In genomic region chr4:2116687-2117400, GRCh38 we compare ENCODE assay signal across 23 cellular contexts. TPM values are rescaled to one million over a fixed set of nuclear protein-coding genes. Genes with fewer than 3 reads are reported as not detected.
DNase-seq lines count a peak whose midpoint lies in the region; ATAC-seq, FAIRE-seq and TF ChIP-seq lines count a peak whose summit lies in the region.
"Had no signal": no experiment of that assay in that cellular context is flagged by ENCODE, and none has a peak within 500 bp of the region (broad histone marks: within the 10 kb centered on the region; RNA-seq: fewer than 3 reads in every experiment).

No MANE protein-coding gene starts in this region.

- no peak overlapping the region for H2AFZ ChIP-seq in HepG2 (ENCODE audit: low read length)
- H2AFZ ChIP-seq in IMR-90 (replicated peaks; ENCODE audit: low read length, poor library complexity) = peak overlapping the region; percentile 63
- H2AFZ ChIP-seq: GM23338 had no signal

- H4K8ac ChIP-seq in IMR-90 (ENCODE audit: low read depth in 2 of 2, low read length in 2 of 2) (no peak overlapping the region), mesendoderm (ENCODE audit: low read depth, low read length) (no peak overlapping the region)

- H2BK5ac ChIP-seq in IMR-90 (ENCODE audit: low read depth, low read length, poor library complexity, severe bottlenecking) (no peak overlapping the region), mesendoderm (ENCODE audit: low read length) (no peak overlapping the region)

- H3K4me2 ChIP-seq in HepG2 (ENCODE audit: low read depth, low read length) (no peak overlapping the region), IMR-90 (ENCODE audit: low read depth, low read length) (no peak overlapping the region), mesendoderm (ENCODE audit: low read length) (no peak overlapping the region)
- H3K4me2 ChIP-seq: GM23338 had no signal

- ATAC-seq in HepG2 = no peak
- ATAC-seq in right lobe of liver = no peak
- ATAC-seq in IMR-90 (ENCODE audit: low read depth) = no peak
- no peak for ATAC-seq in HG03039 (IDR thresholded peaks at IDR 0.05; ENCODE audit: unreplicated experiment)
- ATAC-seq: GM23338 had no signal

- H3K4ac ChIP-seq in IMR-90 (ENCODE audit: low read depth, low read length) = no peak overlapping the region
- H3K4ac ChIP-seq in mesendoderm (ENCODE audit: low read depth, low read length) = no peak overlapping the region

- H2AK5ac ChIP-seq in IMR-90 (ENCODE audit: low read depth, low read length) (no peak overlapping the region), mesendoderm (ENCODE audit: low read length) (no peak overlapping the region)

- dilution Hi-C loops in IMR-90 (cut with HindIII; ENCODE audit: low sequenced_read_pairs, unreplicated experiment) = no loop called here

- H3K79me1 ChIP-seq in IMR-90 (ENCODE audit: low read depth in 1 of 2, low read length in 2 of 2) (no peaks in the 10 kb centered on the region), mesendoderm (ENCODE audit: low read length) (no peaks in the 10 kb centered on the region)

- H3K9ac ChIP-seq in HepG2 (ENCODE audit: insufficient read depth, low read depth, low read length) (no peak overlapping the region), IMR-90 (ENCODE audit: low read depth, low read length) (no peak overlapping the region), mesendoderm (ENCODE audit: low read length) (no peak overlapping the region)

- no peak overlapping the region for H3K56ac ChIP-seq in IMR-90 (ENCODE audit: extremely low read depth, insufficient read depth, low read length)
- H3K56ac ChIP-seq in mesendoderm (ENCODE audit: low read length) = no peak overlapping the region

- POLR2A ChIA-PET in HepG2 (lab: Yijun Ruan, JAX) (no interaction called here), IMR-90 (lab: Charles Lee; ENCODE audit: unreplicated experiment) (no interaction called here)

- no peaks in the 10 kb centered on the region for H3K9me3 ChIP-seq in HepG2 (ENCODE audit: low read length)
- H3K9me3 ChIP-seq in right lobe of liver = no peaks in the 10 kb centered on the region
- no peaks in the 10 kb centered on the region for H3K9me3 ChIP-seq in IMR-90 (ENCODE audit: control insufficient read depth, insufficient read depth, low read length)

- H3K4me1 ChIP-seq in HepG2 (ENCODE audit: insufficient read depth, low read length) (no peaks in the 10 kb centered on the region), right lobe of liver (no peaks in the 10 kb centered on the region), IMR-90 (ENCODE audit: control insufficient read depth, insufficient read depth, low read length) (no peaks in the 10 kb centered on the region), mesendoderm (ENCODE audit: control insufficient read depth, low read depth, low read length) (no peaks in the 10 kb centered on the region)

- no peak for FAIRE-seq in HepG2 (lab: Jason Lieb, UNC)
- no peak for FAIRE-seq in H54 (lab: Jason Lieb, UNC)
- FAIRE-seq: GM12892, GM18507 had no signal

- TF ChIP-seq POLR2A in HepG2 (IDR thresholded peaks at IDR 0.05; ENCODE audit: insufficient read depth in 1 of 2, low read depth in 2 of 2, low read length in 2 of 2) = no peak
- TF ChIP-seq POLR2A in right lobe of liver (IDR thresholded peaks at IDR 0.05) = no peak
- TF ChIP-seq POLR2A in IMR-90 (IDR thresholded peaks at IDR 0.05; ENCODE audit: low read depth, low read length) = no peak
- no peak for TF ChIP-seq POLR2A in H54 (IDR thresholded peaks at IDR 0.05; ENCODE audit: low read depth, low read length)

- intact Hi-C loops in HepG2 (cut with micrococcal nuclease; ENCODE audit: unreplicated experiment) = no loop called here
- intact Hi-C loops in right lobe of liver (cut with DNase I) = no loop called here
- intact Hi-C loops in IMR-90 (cut with micrococcal nuclease) = no loop called here

- TF ChIP-seq EP300 in HepG2 (IDR thresholded peaks at IDR 0.05; ENCODE audit: low read depth in 2 of 2, low read length in 2 of 2) (no peak), HepG2 (CRISPR knock-in tag; IDR thresholded peaks at IDR 0.05; ENCODE audit: borderline replicate concordance) (no peak)

- H4K20me1 ChIP-seq in HepG2 (ENCODE audit: insufficient read depth, low read length) (no peaks in the 10 kb centered on the region), IMR-90 (ENCODE audit: insufficient read depth, low read length) (no peaks in the 10 kb centered on the region)

- no peak overlapping the region for H3K4me3 ChIP-seq in HepG2 (replicated peaks in 1 of 3; ENCODE audit: insufficient read depth in 1 of 3, low read depth in 2 of 3, low read length in 3 of 3)
- no peak overlapping the region for H3K4me3 ChIP-seq in right lobe of liver
- H3K4me3 ChIP-seq in IMR-90 (ENCODE audit: insufficient read depth, low read depth, low read length) = no peak overlapping the region
- H3K4me3 ChIP-seq in mesendoderm (ENCODE audit: low read length) = no peak overlapping the region
- H3K4me3 ChIP-seq: GM23338 had no signal

- no peak for TF ChIP-seq RAD21 in HepG2 (CRISPR knock-in tag; IDR thresholded peaks at IDR 0.05)
- no peak for TF ChIP-seq RAD21 in IMR-90 (IDR thresholded peaks at IDR 0.05; ENCODE audit: low read length)

- CTCF ChIA-PET in HepG2 (lab: Yijun Ruan, JAX; ENCODE audit: low intra/inter-chr PET ratio, low total read pairs) = no interaction called here
- CTCF ChIA-PET in IMR-90 (lab: Yijun Ruan, JAX) = no interaction called here

- no peak overlapping the region for H2AK9ac ChIP-seq in IMR-90 (replicated peaks; ENCODE audit: low read depth, low read length, poor library complexity)

- H2BK120ac ChIP-seq in IMR-90 (ENCODE audit: low read depth, low read length) (no peak overlapping the region), mesendoderm (ENCODE audit: low read depth, low read length) (no peak overlapping the region)

- no peaks in the 10 kb centered on the region for H3K27me3 ChIP-seq in HepG2 (ENCODE audit: control insufficient read depth in 1 of 2, insufficient read depth in 2 of 2, low read length in 2 of 2)
- H3K27me3 ChIP-seq in right lobe of liver = no peaks in the 10 kb centered on the region
- H3K27me3 ChIP-seq in IMR-90 (ENCODE audit: control insufficient read depth, insufficient read depth, low read length) = peaks cover 7% of the 10 kb centered on the region; the same call in 1 of the 2 replicates
- H3K27me3 ChIP-seq in mesendoderm (ENCODE audit: insufficient read depth, low read length, poor library complexity) = peaks cover 2% of the 10 kb centered on the region

- H3K9me1 ChIP-seq in IMR-90 (ENCODE audit: insufficient read depth, low read length) = no peaks in the 10 kb centered on the region

- H2BK15ac ChIP-seq in IMR-90 (ENCODE audit: low read depth, low read length) (no peak overlapping the region), mesendoderm (replicated peaks; ENCODE audit: low read depth) (no peak overlapping the region)

- no peak for TF ChIP-seq CTCF in HepG2 (CRISPR knock-in tag; IDR thresholded peaks at IDR 0.05)
- TF ChIP-seq CTCF in right lobe of liver (IDR thresholded peaks at IDR 0.05) = no peak
- no peak for TF ChIP-seq CTCF in IMR-90 (conservative IDR thresholded peaks at IDR 0.05; ENCODE audit: low read depth, low read length)

- no peak overlapping the region for H4K5ac ChIP-seq in IMR-90 (ENCODE audit: low read depth, low read length)
- H4K5ac ChIP-seq in mesendoderm (ENCODE audit: low read length) = no peak overlapping the region

- in situ Hi-C loops in HepG2 (cut with HindIII; ENCODE audit: extremely low pct_ligation_motif_present, low pct_unique_long_range_greater_than_20kb) = no loop called here
- in situ Hi-C loops in IMR-90 (cut with MboI; ENCODE audit: low sequenced_read_pairs) = no loop called here

- H3K23ac ChIP-seq in IMR-90 (ENCODE audit: low read depth, low read length) (no peak overlapping the region), mesendoderm (ENCODE audit: low read length) (no peak overlapping the region)

- no peak overlapping the region for H3K14ac ChIP-seq in IMR-90 (replicated peaks; ENCODE audit: low read depth, low read length)

- WGBS in HepG2 (ENCODE audit: low lambda C conversion rate) = 13% methylated on average over 5 of the region's 6 CpGs
- WGBS in right lobe of liver (ENCODE audit: insufficient coverage, low coverage, low lambda C conversion rate, missing lambda C conversion rate) = 96% methylated on average over 5 of the region's 6 CpGs
- 100% methylated on average over 1 of the region's 6 CpGs; no CpG with 5 or more reads in 1 of the 2 experiments for WGBS in IMR-90 (ENCODE audit: extremely low coverage in 2 of 2, insufficient read length in 1 of 2), 2 experiments
- WGBS in mesendoderm (ENCODE audit: extremely low coverage, insufficient coverage, low lambda C conversion rate) = no CpG with 5 or more reads among the region's 6 CpGs

- H3K36me3 ChIP-seq in HepG2 (replicated peaks in 1 of 2; ENCODE audit: control insufficient read depth in 1 of 2, insufficient read depth in 2 of 2, low read length in 2 of 2) (no peaks in the 10 kb centered on the region), right lobe of liver (no peaks in the 10 kb centered on the region), IMR-90 (ENCODE audit: control insufficient read depth, insufficient read depth, low read length) (no peaks in the 10 kb centered on the region), mesendoderm (ENCODE audit: control insufficient read depth, insufficient read depth, low read length) (no peaks in the 10 kb centered on the region)

- H3K27ac ChIP-seq in HepG2 (ENCODE audit: extremely low read length, insufficient read depth, low read length) (no peak overlapping the region), right lobe of liver (no peak overlapping the region), IMR-90 (ENCODE audit: insufficient read depth, low read length) (no peak overlapping the region), mesendoderm (ENCODE audit: low read depth, low read length) (no peak overlapping the region)
- H3K27ac ChIP-seq: 22Rv1, C4-2B, HL-60 had no signal

- no peak for DNase-seq in HepG2 (ENCODE audit: low spot score)
- DNase-seq in right lobe of liver = no peak
- DNase-seq in IMR-90 = no peak
- DNase-seq in fibroblast of gingiva (ENCODE audit: low read depth) = peak; percentile 24
- DNase-seq in mesendoderm = no peak
- no peak for DNase-seq in H54 (ENCODE audit: insufficient read length, low spot score)
- DNase-seq: AML-193; CD4-positive, alpha-beta T cell; DMS153; DMS79; GDM1; H9; Kasumi-1; KG1 had no signal

- H4K91ac ChIP-seq in IMR-90 (ENCODE audit: insufficient read depth, low read depth, low read length) = no peak overlapping the region

- H2BK20ac ChIP-seq in IMR-90 (ENCODE audit: low read depth, low read length) = no peak overlapping the region

- H3K79me2 ChIP-seq in HepG2 (ENCODE audit: insufficient read depth, low read length) = no peaks in the 10 kb centered on the region
- H3K79me2 ChIP-seq in mesendoderm (ENCODE audit: control insufficient read depth, insufficient read depth, low read length) = no peaks in the 10 kb centered on the region

- BruUV-seq in HepG2 (replicated peaks; lab: Mats Ljungman, UMichigan) (no TSS peak), IMR-90 (replicated peaks; lab: Mats Ljungman, UMichigan) (no TSS peak)

- H3K18ac ChIP-seq in IMR-90 (ENCODE audit: low read depth, low read length) (no peak overlapping the region), mesendoderm (ENCODE audit: low read length) (no peak overlapping the region)

RNA-seq across cellular contexts. Expression of gene NAT8L, which starts 57.7 kb away (rescaled TPM):
- total RNA-seq in HepG2 (2016; rRNA removed; fragmentation: Illumina TruSeq; extraction: Trizol) (1.6 and 3.3 TPM in 2 replicates), right lobe of liver (under 1 TPM in 2 of 6 experiments, not detected in 4; 0.02 to 0.05 TPM), IMR-90 (2012; rRNA removed) (not detected in 2 replicates)
- 0.40 and 0.53 TPM in 2 replicates for total RNA-seq in HepG2 (2016; cell fraction: cytosol; rRNA removed; fragmentation: Illumina TruSeq; extraction: Trizol; ENCODE audit: low read depth)
- total RNA-seq in HepG2 (2016; cell fraction: insoluble cytoplasmic fraction; rRNA removed; fragmentation: Illumina TruSeq; extraction: Trizol) = 1.7 and 3.2 TPM in 2 replicates
- 1.5 and 1.7 TPM in 2 replicates for total RNA-seq in HepG2 (2016; cell fraction: membrane; rRNA removed; fragmentation: Illumina TruSeq; extraction: Trizol)
- total RNA-seq in HepG2 (2016; cell fraction: nucleus; rRNA removed; fragmentation: Illumina TruSeq; extraction: Trizol) = 2.9 and 3.4 TPM in 2 replicates
- polyA plus RNA-seq in HepG2 (2011; rRNA removed) (2.2 and 3.4 TPM in 2 replicates), IMR-90 (2012; rRNA removed) (0.04 and 0.05 TPM in 2 replicates)
- 4.1 and 4.4 TPM in 2 replicates for polyA plus RNA-seq in HepG2 (2011; cell fraction: cytosol; rRNA removed)
- polyA plus RNA-seq in HepG2 (2011; cell fraction: nucleus; rRNA removed) = 11.8 TPM in 2 replicates
- polyA plus RNA-seq in HepG2 (2012) = 1.1 and 3.9 TPM in 2 replicates
- polyA plus RNA-seq in HepG2 (2016; cell fraction: cytosol; fragmentation: Illumina TruSeq; extraction: Trizol; ENCODE audit: low read depth) = 0.63 and 0.64 TPM in 2 replicates
- 3.1 and 3.9 TPM in 2 replicates for polyA plus RNA-seq in HepG2 (2016; cell fraction: insoluble cytoplasmic fraction; fragmentation: Illumina TruSeq; extraction: Trizol; ENCODE audit: low read depth)
- 1.5 and 1.8 TPM in 2 replicates for polyA plus RNA-seq in HepG2 (2016; cell fraction: membrane; fragmentation: Illumina TruSeq; extraction: Trizol; ENCODE audit: low read depth)
- 8.3 and 8.8 TPM in 2 replicates for polyA plus RNA-seq in HepG2 (2016; cell fraction: nucleus; fragmentation: Illumina TruSeq; extraction: Trizol; ENCODE audit: insufficient read depth, low read depth)
- 10.6 and 14.5 TPM in 2 replicates for polyA minus RNA-seq in HepG2 (2011; rRNA and poly(A)+ RNA removed; ENCODE audit: low replicate concordance)
- polyA minus RNA-seq in HepG2 (2011; cell fraction: cytosol; rRNA and poly(A)+ RNA removed) = 3.8 and 4.2 TPM in 2 replicates
- polyA minus RNA-seq in HepG2 (2011; cell fraction: nucleus; rRNA and poly(A)+ RNA removed) = 2.4 and 2.9 TPM in 2 replicates
- 0.05 TPM in 2 replicates for polyA plus RNA-seq in IMR-90 (2012; cell fraction: cytosol; rRNA removed)
- polyA plus RNA-seq in IMR-90 (2012; cell fraction: nucleus; rRNA removed; ENCODE audit: low replicate concordance) = 0.08 and 0.14 TPM in 2 replicates
- polyA plus RNA-seq in mesendoderm (2013, experiment 1 of 2) = 1.2 TPM
- polyA plus RNA-seq in mesendoderm (2013, experiment 2 of 2) = 1.2 TPM
- total RNA-seq: CD4-positive, alpha-beta T cell had no signal
- polyA plus RNA-seq: AG04450, IgD-negative memory B cell had no signal
